In genomic region chr16:58814348-58814801, GRCh38 we compare ENCODE assay signal across 8 cellular contexts.
DNase-seq lines count a peak whose midpoint lies in the region; ATAC-seq, FAIRE-seq and TF ChIP-seq lines count a peak whose summit lies in the region.

No MANE protein-coding gene starts in this region.

- TF ChIP-seq EP300 in H1 (IDR thresholded peaks at IDR 0.05; ENCODE audit: borderline replicate concordance in 1 of 2, low read depth in 2 of 2, low read length in 2 of 2): no peak

- H3K79me2 ChIP-seq in GM23338 (replicated peaks; ENCODE audit: insufficient read depth) (no peaks in the 10 kb centered on the region), H1 (ENCODE audit: control insufficient read depth in 1 of 2, insufficient read depth in 2 of 2, low read length in 2 of 2) (no peaks in the 10 kb centered on the region)

- H3K27me3 ChIP-seq in GM23338 (ENCODE audit: insufficient read depth) (no peaks in the 10 kb centered on the region), MG63 (no peaks in the 10 kb centered on the region), H1 (replicated peaks in 1 of 4; ENCODE audit: control insufficient read depth in 3 of 4, extremely low read depth in 1 of 4, insufficient read depth in 3 of 4, low read length in 3 of 4) (no peaks in the 10 kb centered on the region), lower lobe of right lung (ENCODE audit: low read depth) (peaks cover 4% of the 10 kb centered on the region)

- H2AK5ac ChIP-seq in H1 (ENCODE audit: low read depth, low read length): no peak overlapping the region

- peak overlapping the region; percentile 84; the same call in 1 of the 2 replicates for H3K18ac ChIP-seq in H1 (ENCODE audit: extremely low read depth, low read length)

- H3K4me1 ChIP-seq in GM23338 (ENCODE audit: insufficient read depth) (no peaks in the 10 kb centered on the region; the same call in 1 of the 2 replicates), H1 (replicated peaks in 1 of 4; ENCODE audit: control insufficient read depth in 3 of 4, insufficient read depth in 4 of 4, low read length in 3 of 4) (peaks cover 0 to 3% (median 0%) of the 10 kb centered on the region in 4 experiments; a peak in 2 of 7 replicates), lower lobe of right lung (peaks cover 5% of the 10 kb centered on the region)

- peak overlapping the region; percentile 84; the same call in 1 of the 2 replicates for H2BK20ac ChIP-seq in H1 (ENCODE audit: low read length)

- intact Hi-C loops in lower lobe of right lung (cut with DNase I): no loop called here

- peak overlapping the region; percentile 49 for H4K5ac ChIP-seq in H1 (ENCODE audit: insufficient read length, low read depth, low read length)

- H3K27me3 Mint-ChIP-seq in GM23338 (ENCODE audit: insufficient read depth, low read depth, poor library complexity) (no peaks in the 10 kb centered on the region), WTC11 (ENCODE audit: low read depth) (no peaks in the 10 kb centered on the region)
- peaks cover 16% of the 10 kb centered on the region for H3K27me3 Mint-ChIP-seq in stimulated activated memory B cell treated with anti-CD40 and anti-IgM and Interleukin-4, amounts not matched to agents 10 μg/mL and 1 μg/mL and 100 μg/mL, for 72 hours

- no peak overlapping the region for H3K4ac ChIP-seq in H1 (replicated peaks; ENCODE audit: insufficient read length, low read depth, low read length)

- H3K4me3 ChIP-seq in GM23338 (peak overlapping the region; percentile 49), MG63 (peak overlapping the region; percentile 39), H1 (ENCODE audit: extremely low read depth in 1 of 4, insufficient read depth in 2 of 4, low read depth in 3 of 4, low read length in 4 of 4) (peak overlapping the region in 3 of 4 experiments; percentile 31 to 50 (median 41); a peak in 5 of 8 replicates), lower lobe of right lung (peak overlapping the region; percentile 9)

- peak overlapping the region; percentile 70; the same call in 1 of the 2 replicates for H2BK12ac ChIP-seq in H1 (ENCODE audit: low read depth, low read length)

- no peak overlapping the region for H3K14ac ChIP-seq in H1 (ENCODE audit: insufficient read length)

- DNase-seq in NCI-H2196 (lab: John Stamatoyannopoulos, UW; ENCODE audit: unreplicated experiment) (peak; percentile 8), NCI-H2196 treated with DMSO at 0.1 percent for 48 hours (lab: John Stamatoyannopoulos, UW; ENCODE audit: unreplicated experiment) (no peak), GM23338 (ENCODE audit: low spot score) (peak; percentile 77), MG63 (peak; percentile 55), WTC11 (ENCODE audit: low spot score) (peak; percentile 26), H1 (ENCODE audit: low read depth in 1 of 2, low spot score in 2 of 2) (peak; percentile 13 to 65), lower lobe of right lung (peak; percentile 51)

- peak overlapping the region; percentile 64 for H3K4me3 Mint-ChIP-seq in GM23338
- H3K4me3 Mint-ChIP-seq in WTC11: peak overlapping the region; percentile 66
- peak overlapping the region; percentile 38 for H3K4me3 Mint-ChIP-seq in stimulated activated memory B cell treated with anti-CD40 and anti-IgM and Interleukin-4, amounts not matched to agents 10 μg/mL and 1 μg/mL and 100 μg/mL, for 72 hours

- H3K4me2 ChIP-seq in GM23338 (peak overlapping the region; percentile 82), H1 (ENCODE audit: insufficient read depth in 1 of 2, low read depth in 2 of 2, low read length in 2 of 2) (peak overlapping the region; percentile 50 to 61)

- CTCF ChIA-PET in WTC11 (lab: Charles Lee): interaction anchor here (0.6 to 3.0 kb wide), 35 partner anchors 10 to 527 kb away, joined by 3 to 22 read pairs (median 4); no protein-coding TSS in a partner anchor
- CTCF ChIA-PET in H1 (lab: Charles Lee; ENCODE audit: partially characterized antibody): interaction anchor here (0.6 to 2.6 kb wide), 40 partner anchors 10 to 1228 kb away, joined by 3 to 13 read pairs (median 4); no protein-coding TSS in a partner anchor

- whole genome bisulfite sequencing in H1 (ENCODE audit: extremely low coverage in 1 of 2, insufficient coverage in 1 of 2, insufficient read length in 1 of 2, insufficient replicate concordance in 2 of 2, low coverage in 1 of 2, low lambda C conversion rate in 2 of 2, missing lambda C conversion rate in 1 of 2), 2 experiments: 16% methylated on average over 12 of the region's 12 CpGs; no CpG with 5 or more reads in 1 of the 2 experiments

- H4K20me1 ChIP-seq in GM23338 (replicated peaks; ENCODE audit: insufficient read depth): no peaks in the 10 kb centered on the region
- no peaks in the 10 kb centered on the region for H4K20me1 ChIP-seq in H1 (replicated peaks in 1 of 2; ENCODE audit: control insufficient read depth in 1 of 2, insufficient read depth in 2 of 2, low read length in 2 of 2)

- H3K27ac ChIP-seq in GM23338 (ENCODE audit: low read depth) (no peak overlapping the region), H1 (ENCODE audit: low read depth, low read length) (no peak overlapping the region), lower lobe of right lung (no peak overlapping the region)

- peak overlapping the region; percentile 92 for H2AFZ ChIP-seq in GM23338
- peak overlapping the region; percentile 86 for H2AFZ ChIP-seq in H1 (ENCODE audit: low read length)

- POLR2A ChIA-PET in WTC11 (lab: Charles Lee): no interaction called here
- POLR2A ChIA-PET in H1 (lab: Charles Lee; ENCODE audit: partially characterized antibody): interaction anchor here (0.6 kb wide), 1 partner anchor 475 kb away, joined by 3 read pairs; no protein-coding TSS in a partner anchor

- no peaks in the 10 kb centered on the region for H3K23me2 ChIP-seq in H1 (ENCODE audit: low read depth, low read length)

- TF ChIP-seq CTCF in GM23338 (conservative IDR thresholded peaks at IDR 0.05; ENCODE audit: low read depth in 2 of 2) (peak; percentile 82 to 95), WTC11 (IDR thresholded peaks at IDR 0.05) (peak; percentile 68; the same call in 1 of the 2 replicates), H1 (IDR thresholded peaks at IDR 0.05; ENCODE audit: control extremely low read depth in 1 of 3, insufficient read depth in 1 of 3, low read depth in 1 of 3, low read length in 3 of 3) (peak; percentile 68 to 89 (median 77)), lower lobe of right lung (IDR thresholded peaks at IDR 0.05) (peak; percentile 85)

- no peaks in the 10 kb centered on the region; the same call in 2 of the 3 replicates for H3K4me1 Mint-ChIP-seq in GM23338
- peaks cover 7% of the 10 kb centered on the region; the same call in 1 of the 2 replicates for H3K4me1 Mint-ChIP-seq in WTC11
- H3K4me1 Mint-ChIP-seq in stimulated activated memory B cell treated with anti-CD40 and anti-IgM and Interleukin-4, amounts not matched to agents 10 μg/mL and 1 μg/mL and 100 μg/mL, for 72 hours: no peaks in the 10 kb centered on the region

- H3K23ac ChIP-seq in H1 (ENCODE audit: insufficient read length): no peak overlapping the region

- H2BK120ac ChIP-seq in H1 (replicated peaks; ENCODE audit: low read depth, low read length): no peak overlapping the region

- no peaks in the 10 kb centered on the region for H3K9me2 ChIP-seq in GM23338 (ENCODE audit: insufficient read depth)

- H3K36me3 ChIP-seq in GM23338 (ENCODE audit: insufficient read depth): no peaks in the 10 kb centered on the region
- no peaks in the 10 kb centered on the region for H3K36me3 ChIP-seq in MG63
- no peaks in the 10 kb centered on the region for H3K36me3 ChIP-seq in H1 (ENCODE audit: control insufficient read depth in 2 of 4, insufficient read depth in 4 of 4, low read length in 3 of 4)
- no peaks in the 10 kb centered on the region for H3K36me3 ChIP-seq in lower lobe of right lung

- H3F3A ChIP-seq in GM23338 (replicated peaks; ENCODE audit: low read depth): no peaks in the 10 kb centered on the region

- H3K79me1 ChIP-seq in H1 (ENCODE audit: low read depth, low read length): no peaks in the 10 kb centered on the region

- peak; percentile 91 to 93 for TF ChIP-seq RAD21 in H1 (IDR thresholded peaks at IDR 0.05 in 1 of 2, conservative IDR thresholded peaks at IDR 0.05 in 1 of 2; ENCODE audit: low read depth in 2 of 2, low read length in 2 of 2)

- H3K9ac ChIP-seq in H1 (replicated peaks in 1 of 4; ENCODE audit: extremely low read depth in 1 of 4, low read depth in 3 of 4, low read length in 3 of 4): 0 out of 7 replicates have a peak overlapping the region, but pooled peaks of 1 of the 4 experiments have one; percentile 7

- TF ChIP-seq POLR2A in H1 (IDR thresholded peaks at IDR 0.05; ENCODE audit: control extremely low read depth in 1 of 2, low read depth in 2 of 2, low read length in 2 of 2): no peak

- peak overlapping the region; percentile 72 for H3K27ac Mint-ChIP-seq in GM23338
- no peak overlapping the region for H3K27ac Mint-ChIP-seq in WTC11
- H3K27ac Mint-ChIP-seq in stimulated activated memory B cell treated with anti-CD40 and anti-IgM and Interleukin-4, amounts not matched to agents 10 μg/mL and 1 μg/mL and 100 μg/mL, for 72 hours: no peak overlapping the region

- H2BK5ac ChIP-seq in H1 (ENCODE audit: low read depth, low read length): 0 out of 2 replicates have a peak overlapping the region, but pooled peaks have one; percentile 45

- no peak overlapping the region for H2BK15ac ChIP-seq in H1 (ENCODE audit: low read length)

- H4K8ac ChIP-seq in H1 (ENCODE audit: extremely low read depth, insufficient read depth, low read length): no peak overlapping the region

- H3K36me3 Mint-ChIP-seq in GM23338 (ENCODE audit: low read depth) (no peaks in the 10 kb centered on the region), WTC11 (no peaks in the 10 kb centered on the region)
- no peaks in the 10 kb centered on the region for H3K36me3 Mint-ChIP-seq in stimulated activated memory B cell treated with anti-CD40 and anti-IgM and Interleukin-4, amounts not matched to agents 10 μg/mL and 1 μg/mL and 100 μg/mL, for 72 hours

- no peak overlapping the region for H3K56ac ChIP-seq in H1 (replicated peaks; ENCODE audit: insufficient read length, low read depth, low read length)

- H3K9me3 ChIP-seq in MG63 (no peaks in the 10 kb centered on the region; the same call in 1 of the 2 replicates), H1 (ENCODE audit: insufficient read depth in 2 of 2, low read depth in 1 of 2, low read length in 1 of 2) (no peaks in the 10 kb centered on the region), lower lobe of right lung (no peaks in the 10 kb centered on the region)

- H3K9me3 Mint-ChIP-seq in GM23338 (no peaks in the 10 kb centered on the region), WTC11 (no peaks in the 10 kb centered on the region)
- H3K9me3 Mint-ChIP-seq in stimulated activated memory B cell treated with anti-CD40 and anti-IgM and Interleukin-4, amounts not matched to agents 10 μg/mL and 1 μg/mL and 100 μg/mL, for 72 hours: no peaks in the 10 kb centered on the region

- ATAC-seq in GM23338 (peak; percentile 91), WTC11 (peak; percentile 87), lower lobe of right lung (peak; percentile 64 to 80)
- no peak for ATAC-seq in stimulated activated memory B cell treated with anti-CD40 and anti-IgM and Interleukin-4, amounts not matched to agents 10 μg/mL and 1 μg/mL and 100 μg/mL, for 72 hours

- peak; percentile 92 for FAIRE-seq in H1 (lab: Jason Lieb, UNC)

- peak overlapping the region; percentile 50 for H4K91ac ChIP-seq in H1 (replicated peaks; ENCODE audit: insufficient read length, low read length)

TF ChIP-seq in GM23338, 12 proteins besides CTCF, POLR2A, EP300 and RAD21 (continues in another document):
- TF ChIP-seq STAT1 (IDR thresholded peaks at IDR 0.05; ENCODE audit: unreplicated experiment): no peak

TF ChIP-seq in H1, 55 proteins besides CTCF, POLR2A, EP300 and RAD21 (continues in another document):
- TF ChIP-seq GABPA (IDR thresholded peaks at IDR 0.05; ENCODE audit: borderline replicate concordance, insufficient read depth, low read length): no peak
